ENCODE assay signal across 20 cellular contexts in genomic region chr3:170643831-170644230, GRCh38. TPM values are rescaled to one million over a fixed set of nuclear protein-coding genes. Genes with fewer than 3 reads are reported as not detected.
A peak's percentile ranks its signal among the peaks of the same experiment; 100 is the strongest.
DNase-seq lines count a peak whose midpoint lies in the region; ATAC-seq and TF ChIP-seq lines count a peak whose summit lies in the region.
"Had no signal": no experiment of that assay in that cellular context is flagged by ENCODE, and none has a peak within 500 bp of the region (broad histone marks: within the 10 kb centered on the region; RNA-seq: fewer than 3 reads in every experiment).

No MANE protein-coding gene starts in this region.

- no peaks in the 10 kb centered on the region for H3K36me3 ChIP-seq in BE2C
- H3K36me3 ChIP-seq: HAP-1, SJSA1 had no signal

- H3K27me3 ChIP-seq in BE2C (no peaks in the 10 kb centered on the region), layer of hippocampus (ENCODE audit: control insufficient read depth, insufficient read depth, low read length) (no peaks in the 10 kb centered on the region)
- H3K27me3 ChIP-seq: SJSA1 had no signal

- no peaks in the 10 kb centered on the region for H3K4me1 Mint-ChIP-seq in activated T-cell treated with anti-CD3 and anti-CD28 coated beads, Interleukin-2, amount 50 U/mL, for 24 hours (ENCODE audit: low read depth)
- H3K4me1 Mint-ChIP-seq: CD14-positive monocyte had no signal

- H3K36me3 Mint-ChIP-seq in activated T-cell treated with anti-CD3 and anti-CD28 coated beads, Interleukin-2, amount 50 U/mL, for 24 hours (ENCODE audit: low read depth): no peaks in the 10 kb centered on the region
- H3K36me3 Mint-ChIP-seq: CD14-positive monocyte had no signal

- peaks cover 6% of the 10 kb centered on the region for H3K4me1 ChIP-seq in BE2C
- H3K4me1 ChIP-seq: HAP-1 had no signal

- H3K27ac ChIP-seq in layer of hippocampus (ENCODE audit: low read depth, low read length): peak overlapping the region; percentile 88
- H3K27ac ChIP-seq: GM23248, SJSA1 had no signal

- peaks cover 3% of the 10 kb centered on the region for H3K9me3 Mint-ChIP-seq in activated T-cell treated with anti-CD3 and anti-CD28 coated beads, Interleukin-2, amount 50 U/mL, for 24 hours

- TF ChIP-seq CTCF in BE2C (IDR thresholded peaks at IDR 0.05; ENCODE audit: low read depth, low read length): no peak

- no peak overlapping the region for H3K4me3 Mint-ChIP-seq in activated T-cell treated with anti-CD3 and anti-CD28 coated beads, Interleukin-2, amount 50 U/mL, for 24 hours
- H3K4me3 Mint-ChIP-seq: CD14-positive monocyte had no signal

- H3K27ac Mint-ChIP-seq in activated T-cell treated with anti-CD3 and anti-CD28 coated beads, Interleukin-2, amount 50 U/mL, for 24 hours: no peak overlapping the region
- H3K27ac Mint-ChIP-seq: CD14-positive monocyte had no signal

- DNase-seq in BE2C (peak; percentile 68), COLO668 (lab: John Stamatoyannopoulos, UW; ENCODE audit: unreplicated experiment) (peak; percentile 21), SK-N-DZ (ENCODE audit: low spot score) (peak; percentile 85)
- no peak for DNase-seq in activated T-cell treated with anti-CD3 and anti-CD28 coated beads, Interleukin-2, amount 50 U/mL, for 24 hours
- DNase-seq: AML-193, COR-L47, EL, GM23248, NCI-H1092 treated with DMSO at 0.1 percent for 48 hours, NCI-H146, NCI-H2107, NCI-H226, NCI-H524 treated with DMSO at 0.1 percent for 48 hours had no signal

- H3K4me3 ChIP-seq in BE2C (ENCODE audit: low read depth, low read length): no peak overlapping the region
- H3K4me3 ChIP-seq: GM12878, GM23248, HAP-1, SJSA1 had no signal

- ATAC-seq in HG02678 (IDR thresholded peaks at IDR 0.05; ENCODE audit: unreplicated experiment) (no peak), HG03045 (IDR thresholded peaks at IDR 0.05; ENCODE audit: unreplicated experiment) (no peak)
- ATAC-seq: GM12878 had no signal

- no peaks in the 10 kb centered on the region for H3K9me3 ChIP-seq in BE2C
- H3K9me3 ChIP-seq: SJSA1 had no signal

- peaks cover 11% of the 10 kb centered on the region for H3K27me3 Mint-ChIP-seq in activated T-cell treated with anti-CD3 and anti-CD28 coated beads, Interleukin-2, amount 50 U/mL, for 24 hours

RNA-seq across cellular contexts. Expression of gene SLC7A14, which starts 58.0 kb away (rescaled TPM):
- 22.1 TPM for polyA plus RNA-seq in BE2C (2012; ENCODE audit: insufficient read depth, insufficient read length, low read depth)
- 4.8 and 5.3 TPM in 2 replicates for polyA plus RNA-seq in SK-N-DZ (2014; cell fraction: cytosol; rRNA removed)
- 3.0 and 3.5 TPM in 2 replicates for polyA plus RNA-seq in SK-N-DZ (2014; cell fraction: nucleus; rRNA removed)
- polyA plus RNA-seq: CD14-positive monocyte, GM12878 had no signal
